In genomic region chr1:243257189-243257588, GRCh38 we compare ENCODE assay signal across 11 cellular contexts. TPM values are rescaled to one million over a fixed set of nuclear protein-coding genes. Genes with fewer than 3 reads are reported as not detected.
DNase-seq lines count a peak whose midpoint lies in the region; ATAC-seq and TF ChIP-seq lines count a peak whose summit lies in the region.
"Had no signal": no experiment of that assay in that cellular context is flagged by ENCODE, and none has a peak within 500 bp of the region (broad histone marks: within the 10 kb centered on the region; RNA-seq: fewer than 3 reads in every experiment).

No MANE protein-coding gene starts in this region.

- H3K27ac Mint-ChIP-seq in CD4-positive, CD25-positive, alpha-beta regulatory T cell: no peak overlapping the region
- H3K27ac Mint-ChIP-seq in neural crest cell (ENCODE audit: unreplicated experiment): no peak overlapping the region

- no peak overlapping the region for H3K27ac ChIP-seq in CD4-positive, CD25-positive, alpha-beta regulatory T cell (ENCODE audit: insufficient read depth, low read length, poor library complexity, severe bottlenecking)
- H3K27ac ChIP-seq in KMS-11: no peak overlapping the region

- peak overlapping the region; percentile 98 for H3K4me3 ChIP-seq in CD4-positive, CD25-positive, alpha-beta regulatory T cell (ENCODE audit: low read depth, low read length)
- no peak overlapping the region for H3K4me3 ChIP-seq in KMS-11 (IDR thresholded peaks at IDR 0.05; ENCODE audit: insufficient read depth, low read depth, low read length)
- H3K4me3 ChIP-seq in choroid plexus epithelial cell (ENCODE audit: low read depth, low read length): peak overlapping the region; percentile 29

- no peaks in the 10 kb centered on the region for H3K9me3 Mint-ChIP-seq in CD4-positive, CD25-positive, alpha-beta regulatory T cell
- H3K9me3 Mint-ChIP-seq in neural crest cell: no peaks in the 10 kb centered on the region

- no peak overlapping the region for H2AFZ ChIP-seq in KMS-11 (ENCODE audit: low read depth)

- H3K9ac ChIP-seq in KMS-11: no peak overlapping the region

- ATAC-seq in CD4-positive, CD25-positive, alpha-beta regulatory T cell (ENCODE audit: low read depth in 2 of 2): no peak
- no peak for ATAC-seq in GM21447 (IDR thresholded peaks at IDR 0.05; ENCODE audit: unreplicated experiment)
- ATAC-seq: Panc1 had no signal

- H3K4me3 Mint-ChIP-seq in CD4-positive, CD25-positive, alpha-beta regulatory T cell: peak overlapping the region in 3 of 4 donors; percentile 19 to 99 (median 95)
- H3K4me3 Mint-ChIP-seq in neural crest cell: peak overlapping the region; percentile 95

- peak overlapping the region; percentile 37 for H3K4me2 ChIP-seq in KMS-11

- TF ChIP-seq CTCF in KMS-11 (conservative IDR thresholded peaks at IDR 0.05; ENCODE audit: low read depth, low read length) (no peak), choroid plexus epithelial cell (conservative IDR thresholded peaks at IDR 0.05; ENCODE audit: low read depth, low read length) (no peak), neural crest cell (conservative IDR thresholded peaks at IDR 0.05) (no peak)

- no peaks in the 10 kb centered on the region for H3K36me3 ChIP-seq in CD4-positive, CD25-positive, alpha-beta regulatory T cell (ENCODE audit: control insufficient read depth, insufficient read depth, low read length)
- H3K36me3 ChIP-seq in KMS-11 (ENCODE audit: insufficient read depth): no peaks in the 10 kb centered on the region

- H3K9me3 ChIP-seq in CD4-positive, CD25-positive, alpha-beta regulatory T cell (ENCODE audit: control insufficient read depth in 2 of 2, low read length in 2 of 2): no peaks in the 10 kb centered on the region

- peaks cover 32% of the 10 kb centered on the region; the same call in 1 of the 2 replicates for H3K79me2 ChIP-seq in KMS-11 (ENCODE audit: insufficient read depth, low read depth)

- no peaks in the 10 kb centered on the region for H3K27me3 ChIP-seq in CD4-positive, CD25-positive, alpha-beta regulatory T cell (ENCODE audit: control insufficient read depth, insufficient read depth, low read length)
- H3K27me3 ChIP-seq in KMS-11 (ENCODE audit: insufficient read depth, low read depth): no peaks in the 10 kb centered on the region

- H3K36me3 Mint-ChIP-seq in CD4-positive, CD25-positive, alpha-beta regulatory T cell: peaks cover 4% of the 10 kb centered on the region
- no peaks in the 10 kb centered on the region for H3K36me3 Mint-ChIP-seq in neural crest cell (ENCODE audit: low read depth)

- H3K27me3 Mint-ChIP-seq in CD4-positive, CD25-positive, alpha-beta regulatory T cell: peaks cover 13% of the 10 kb centered on the region
- H3K27me3 Mint-ChIP-seq in neural crest cell (ENCODE audit: low read depth): no peaks in the 10 kb centered on the region

- H4K20me1 ChIP-seq in KMS-11 (ENCODE audit: insufficient read depth): no peaks in the 10 kb centered on the region

- DNase-seq in CD4-positive, CD25-positive, alpha-beta regulatory T cell: no peak
- DNase-seq in choroid plexus epithelial cell (ENCODE audit: low read depth) (no peak), neural crest cell (ENCODE audit: low read depth, low spot score) (no peak), middle frontal gyrus (ENCODE audit: extremely low spot score, low spot score) (no peak), GOT3 (lab: John Stamatoyannopoulos, UW) (no peak)
- no peak for DNase-seq in activated CD4-positive, CD25-positive, alpha-beta regulatory T cell (lab: John Stamatoyannopoulos, UW)
- DNase-seq: NCI-H2029; stimulated activated CD4-positive, alpha-beta T cell treated with anti-CD3 and anti-CD28 coated beads, Interleukin-2, amount 100 ng/mL, for 48 hours had no signal

- H3K4me1 Mint-ChIP-seq in CD4-positive, CD25-positive, alpha-beta regulatory T cell: peaks cover 23 to 50% (median 35%) of the 10 kb centered on the region in 4 donors
- peaks cover 23% of the 10 kb centered on the region for H3K4me1 Mint-ChIP-seq in neural crest cell

- H3K4me1 ChIP-seq in CD4-positive, CD25-positive, alpha-beta regulatory T cell (ENCODE audit: control insufficient read depth, insufficient read depth, low read length, poor library complexity, severe bottlenecking): peaks cover 37% of the 10 kb centered on the region
- peaks cover 19% of the 10 kb centered on the region for H3K4me1 ChIP-seq in KMS-11 (ENCODE audit: low read depth, poor library complexity, severe bottlenecking)

RNA-seq across cellular contexts. Expression of gene SDCCAG8, which starts 1.3 kb away (rescaled TPM):
- 28.0 TPM for total RNA-seq in CD4-positive, CD25-positive, alpha-beta regulatory T cell
- polyA plus RNA-seq in CD4-positive, CD25-positive, alpha-beta regulatory T cell: 10 to 100 TPM; 19.4 to 28.5 (median 22.1) TPM
- 19.9 and 22.8 TPM in 2 replicates for total RNA-seq in neural crest cell

RNA-seq across cellular contexts. Expression of gene CEP170, which starts 2.1 kb away (rescaled TPM):
- 35.5 TPM for total RNA-seq in CD4-positive, CD25-positive, alpha-beta regulatory T cell
- 10 to 100 TPM in 1 of 4 donors, 1 to 10 TPM in 3; 6.8 to 13.0 (median 8.1) TPM for polyA plus RNA-seq in CD4-positive, CD25-positive, alpha-beta regulatory T cell
- 120 and 129 TPM in 2 replicates for total RNA-seq in neural crest cell
